Comparison of ENCODE assay signal across 26 cellular contexts in genomic region chr17:32285286-32285685, GRCh38. TPM values are rescaled to one million over a fixed set of nuclear protein-coding genes. Genes with fewer than 3 reads are reported as not detected.
"Had no signal": no experiment of that assay in that cellular context is flagged by ENCODE, and none has a peak within 500 bp of the region (broad histone marks: within the 10 kb centered on the region; RNA-seq: fewer than 3 reads in every experiment).

No MANE protein-coding gene starts in this region.

- H3K9me3 Mint-ChIP-seq: effector memory CD8-positive, alpha-beta T cell; natural killer cell treated with Interleukin-12 subunit alpha and Interleukin-12 subunit beta and Interleukin-15 and Interleukin-18, amount 100 ng/mL, for 72 hours; T-helper 1 cell treated with Interleukin-12 subunit alpha and Interleukin-12 subunit beta and Interleukin-4 antibody, amounts not matched to agents 30 μg/mL and 1 μg/mL, for 36 hours had no signal

- H3K4me3 Mint-ChIP-seq: activated naive CD8-positive, alpha-beta T cell; effector memory CD8-positive, alpha-beta T cell; natural killer cell treated with Interleukin-12 subunit alpha and Interleukin-12 subunit beta and Interleukin-15 and Interleukin-18, amount 100 ng/mL, for 72 hours; T-helper 1 cell treated with Interleukin-12 subunit alpha and Interleukin-12 subunit beta and Interleukin-4 antibody, amounts not matched to agents 30 μg/mL and 1 μg/mL, for 36 hours had no signal

- H3K27ac ChIP-seq: coronary artery, foreskin keratinocyte, left ventricle myocardium inferior, right lobe of liver, upper lobe of left lung, vagina, WERI-Rb-1 had no signal

- FAIRE-seq: endothelial cell of umbilical vein, islet of Langerhans had no signal

- H3K36me3 ChIP-seq: left ventricle myocardium inferior, right lobe of liver, upper lobe of left lung, vagina had no signal

- ATAC-seq: activated CD4-positive, CD25-positive, alpha-beta regulatory T cell treated with anti-CD3 and anti-CD28 coated beads, Interleukin-2, amount 50 U/mL, for 24 hours; effector memory CD8-positive, alpha-beta T cell; esophagus mucosa; foreskin keratinocyte; natural killer cell treated with Interleukin-12 subunit alpha and Interleukin-12 subunit beta and Interleukin-15 and Interleukin-18, amount 100 ng/mL, for 72 hours; stimulated activated naive CD8-positive, alpha-beta T cell treated with anti-CD3 and anti-CD28 coated beads, Interleukin-15, Interleukin-2, amounts not matched to agents 100 U/mL and 50 U/mL, for 24 hours had no signal

- H3K27me3 ChIP-seq: right lobe of liver, upper lobe of left lung, vagina had no signal

- H3K4me1 ChIP-seq: foreskin keratinocyte, right lobe of liver, vagina had no signal

- DNase-seq: activated CD4-positive, alpha-beta T cell treated with anti-CD3 and anti-CD28 coated beads for 48 hours; activated CD4-positive, alpha-beta T cell treated with anti-CD3 and anti-CD28 coated beads, Interleukin-2, amount 50 U/mL, for 48 hours; activated CD8-positive, alpha-beta memory T cell treated with anti-CD3 and anti-CD28 coated beads for 24 hours; activated effector memory CD4-positive, alpha-beta T cell treated with Interleukin-2 at 50 U/mL for 16 hours; activated naive CD4-positive, alpha-beta T cell treated with Interleukin-2 at 50 U/mL for 16 hours; cerebellar nuclear complex; effector memory CD8-positive, alpha-beta T cell; foreskin keratinocyte; left ventricle myocardium inferior; mesendoderm; right lobe of liver; stimulated activated CD4-positive, alpha-beta T cell treated with anti-CD3 and anti-CD28 coated beads, Interleukin-4, amount 100 ng/mL, for 1 hour; stimulated activated naive CD8-positive, alpha-beta T cell treated with anti-CD3 and anti-CD28 coated beads, Interleukin-15, Interleukin-2, amounts not matched to agents 100 U/mL and 50 U/mL, for 24 hours; T1000; upper lobe of left lung; WERI-Rb-1 had no signal

- H3K9me3 ChIP-seq: left ventricle myocardium inferior, right lobe of liver, upper lobe of left lung, vagina had no signal

- H3K36me3 Mint-ChIP-seq: activated naive CD8-positive, alpha-beta T cell; natural killer cell treated with Interleukin-12 subunit alpha and Interleukin-12 subunit beta and Interleukin-15 and Interleukin-18, amount 100 ng/mL, for 72 hours had no signal

- H3K27ac Mint-ChIP-seq: activated naive CD8-positive, alpha-beta T cell; effector memory CD8-positive, alpha-beta T cell; natural killer cell treated with Interleukin-12 subunit alpha and Interleukin-12 subunit beta and Interleukin-15 and Interleukin-18, amount 100 ng/mL, for 72 hours; T-helper 1 cell treated with Interleukin-12 subunit alpha and Interleukin-12 subunit beta and Interleukin-4 antibody, amounts not matched to agents 30 μg/mL and 1 μg/mL, for 36 hours had no signal

- H3K4me3 ChIP-seq: coronary artery, left ventricle myocardium inferior, lung, right lobe of liver, upper lobe of left lung, vagina had no signal

RNA-seq across cellular contexts. Expression of gene RHBDL3, which starts 19.7 kb away (rescaled TPM):
- total RNA-seq: foreskin keratinocyte had no signal
